In genomic region chr2:177252808-177253531, GRCh38 we compare ENCODE assay signal across 9 cellular contexts. TPM values are rescaled to one million over a fixed set of nuclear protein-coding genes. Genes with fewer than 3 reads are reported as not detected.
DNase-seq lines count a peak whose midpoint lies in the region; ATAC-seq, FAIRE-seq and TF ChIP-seq lines count a peak whose summit lies in the region.
"Had no signal": no experiment of that assay in that cellular context is flagged by ENCODE, and none has a peak within 500 bp of the region (broad histone marks: within the 10 kb centered on the region; RNA-seq: fewer than 3 reads in every experiment).

No MANE protein-coding gene starts in this region.

- peaks cover 64% of the 10 kb centered on the region for H3K4me1 Mint-ChIP-seq in mesothelial cell of epicardium

- WGBS in A549 (ENCODE audit: missing lambda C conversion rate): 81% methylated on average over 5 of the region's 5 CpGs
- WGBS in K562 (ENCODE audit: insufficient coverage, low coverage, missing lambda C conversion rate): 65% methylated on average over 5 of the region's 5 CpGs
- WGBS in pancreas, 2 donors: 79 to 83% methylated on average over 5 of the region's 5 CpGs

- H3K36me3 ChIP-seq in K562 (ENCODE audit: control insufficient read depth, insufficient read depth, low read length) (peaks cover 68% of the 10 kb centered on the region), pancreas (no peaks in the 10 kb centered on the region)

- peak overlapping the region; percentile 84 for H3K4me2 ChIP-seq in A549
- peak overlapping the region; percentile 79; the same call in 1 of the 2 replicates for H3K4me2 ChIP-seq in K562 (ENCODE audit: insufficient read depth, low read length)

- intact Hi-C loops in K562 (cut with micrococcal nuclease): no loop called here
- intact Hi-C loops in pancreas (cut with DNase I): no loop called here

- peaks cover under 1% of the 10 kb centered on the region for H3K9me3 Mint-ChIP-seq in mesothelial cell of epicardium

- DNase-seq in A549 (ENCODE audit: low read depth in 1 of 2, low spot score in 1 of 2) (no peak), K562 (ENCODE audit: extremely low read depth in 1 of 4, low spot score in 3 of 4) (no peak), mesothelial cell of epicardium (ENCODE audit: low spot score in 2 of 2, unreplicated experiment in 2 of 2) (no peak), dedifferentiated amniotic fluid mesenchymal stem cell (ENCODE audit: extremely low spot score) (no peak), midbrain (lab: John Stamatoyannopoulos, UW) (no peak), pancreas (no peak)
- no peak for DNase-seq in stimulated activated CD4-positive, alpha-beta T cell treated with anti-CD3 and anti-CD28 coated beads, Interleukin-2, amount 100 ng/mL, for 24 hours
- DNase-seq: NCI-H526 treated with DMSO at 0.1 percent for 48 hours had no signal

- H3K79me2 ChIP-seq in K562 (ENCODE audit: control insufficient read depth, insufficient read depth, low read length): peaks cover 100% of the 10 kb centered on the region

- no peak for TF ChIP-seq EP300 in A549 (IDR thresholded peaks at IDR 0.05)
- no peak for TF ChIP-seq EP300 in Ishikawa (IDR thresholded peaks at IDR 0.05; ENCODE audit: borderline replicate concordance)
- TF ChIP-seq EP300 in K562 (IDR thresholded peaks at IDR 0.05; ENCODE audit: low read length): no peak

- no peaks in the 10 kb centered on the region for H3K27me3 ChIP-seq in K562 (ENCODE audit: control insufficient read depth in 2 of 2, insufficient read depth in 2 of 2, low read length in 2 of 2)
- no peaks in the 10 kb centered on the region for H3K27me3 ChIP-seq in pancreas

- no peak for TF ChIP-seq CTCF in A549 (IDR thresholded peaks at IDR 0.05)
- TF ChIP-seq CTCF in K562 (IDR thresholded peaks at IDR 0.05 in 2 of 3, conservative IDR thresholded peaks at IDR 0.05 in 1 of 3; ENCODE audit: insufficient read depth in 2 of 3, low read depth in 1 of 3, low read length in 3 of 3): no peak
- no peak for TF ChIP-seq CTCF in mesothelial cell of epicardium (IDR thresholded peaks at IDR 0.05; ENCODE audit: unreplicated experiment)
- TF ChIP-seq CTCF in pancreas (IDR thresholded peaks at IDR 0.05): no peak

- H3K4me1 ChIP-seq in A549: peaks cover 95% of the 10 kb centered on the region
- H3K4me1 ChIP-seq in K562 (replicated peaks in 1 of 2; ENCODE audit: control insufficient read depth in 2 of 2, insufficient read depth in 2 of 2, low read length in 2 of 2): peaks cover 35 to 83% of the 10 kb centered on the region in 2 experiments
- peaks cover 29 to 68% (median 49%) of the 10 kb centered on the region in 3 donors for H3K4me1 ChIP-seq in pancreas

- in situ Hi-C loops in K562 (cut with MboI): no loop called here

- no peak for ATAC-seq in A549
- no peak for ATAC-seq in K562
- no peak for ATAC-seq in pancreas

- FAIRE-seq in A549 (lab: Jason Lieb, UNC) (no peak), K562 (lab: Jason Lieb, UNC) (no peak), pancreas (lab: Jason Lieb, UNC) (no peak)

- H3K9me1 ChIP-seq in K562 (ENCODE audit: control insufficient read depth, insufficient read depth, low read length): peaks cover 19% of the 10 kb centered on the region

- H3K4me3 Mint-ChIP-seq in mesothelial cell of epicardium: no peak overlapping the region

- peak overlapping the region; percentile 70 for H3K27ac Mint-ChIP-seq in mesothelial cell of epicardium

- H3K36me3 Mint-ChIP-seq in mesothelial cell of epicardium: peaks cover 21% of the 10 kb centered on the region

- BruUV-seq in K562 (replicated peaks; lab: Mats Ljungman, UMichigan): no TSS peak

- H3K27ac ChIP-seq in A549 (peak overlapping the region; percentile 81), K562 (ENCODE audit: extremely low read depth, low read depth, low read length) (peak overlapping the region; percentile 67), pancreas (peak overlapping the region in 2 of 4 donors; percentile 54 to 62)

- peak overlapping the region; percentile 29 to 47; a peak in 3 of 4 replicates for H3K9ac ChIP-seq in K562 (ENCODE audit: insufficient read depth in 1 of 2, low read depth in 2 of 2, low read length in 2 of 2)

- H2AFZ ChIP-seq in K562 (ENCODE audit: low read depth, low read length): no peak overlapping the region

- TF ChIP-seq POLR2A in A549 (IDR thresholded peaks at IDR 0.05; ENCODE audit: low read length) (no peak), K562 (conservative IDR thresholded peaks at IDR 0.05) (no peak)

- TF ChIP-seq RAD21 in A549 (conservative IDR thresholded peaks at IDR 0.05 in 1 of 2, IDR thresholded peaks at IDR 0.05 in 1 of 2) (no peak), Ishikawa (IDR thresholded peaks at IDR 0.05; ENCODE audit: low read depth) (no peak), K562 (CRISPR knock-in tag; conservative IDR thresholded peaks at IDR 0.05 in 1 of 2, IDR thresholded peaks at IDR 0.05 in 1 of 2) (no peak)

- no peaks in the 10 kb centered on the region for H3K27me3 Mint-ChIP-seq in mesothelial cell of epicardium (ENCODE audit: low read depth)

- CTCF ChIA-PET in A549 (lab: Yijun Ruan, JAX) (interaction anchor here (1.0 to 4.6 kb wide), 6 partner anchors 11 to 88 kb away, joined by 3 to 50 read pairs (median 10); partner anchors contain the start of gene NFE2L2), K562 (lab: Yijun Ruan, JAX; ENCODE audit: low intra/inter-chr PET ratio) (interaction anchor here (0.6 kb wide), 1 partner anchor 160 kb away, joined by 3 read pairs; no protein-coding TSS in a partner anchor)

- H4K20me1 ChIP-seq in K562 (replicated peaks; ENCODE audit: control insufficient read depth, insufficient read depth, low read length): peaks cover 61% of the 10 kb centered on the region

- POLR2A ChIA-PET in A549 (lab: Yijun Ruan, JAX) (interaction anchor here (1.3 to 2.0 kb wide), 3 partner anchors 8 to 41 kb away, joined by 4 to 8 read pairs (median 6); partner anchors contain the start of gene HNRNPA3), K562 (lab: Yijun Ruan, JAX) (interaction anchor here (1.0 to 10.9 kb wide), 6 partner anchors 11 to 127 kb away, joined by 3 to 199 read pairs (median 4); partner anchors contain the start of genes HNRNPA3 and NFE2L2)

- H3K9me3 ChIP-seq in A549 (peaks cover 3% of the 10 kb centered on the region; the same call in 1 of the 3 replicates), K562 (replicated peaks; ENCODE audit: control insufficient read depth, insufficient read depth, low read depth, low read length) (peaks cover 4% of the 10 kb centered on the region), pancreas (no peaks in the 10 kb centered on the region)

- H3K4me3 ChIP-seq in A549 (no peak overlapping the region; the same call in 2 of the 3 replicates), K562 (no peak overlapping the region), pancreas (no peak overlapping the region)

RNA-seq across cellular contexts. Expression of gene NFE2L2, which starts 11.6 kb away (rescaled TPM):
- polyA plus RNA-seq in A549 (2011; rRNA removed) (146 and 162 TPM in 2 replicates), A549 (2017; fragmentation: RNase III; extraction: RNeasy Plus Mini Kit Qiagen cat#74134 plus additional on column Dnase treatment) (61.0 to 65.8 TPM (median 62.0 TPM) in 3 replicates), K562 (2011; rRNA removed) (93.2 and 120 TPM in 2 replicates), K562 (2014; fragmentation: Illumina TruSeq; extraction: Trizol) (91.0 and 100 TPM in 2 replicates), K562 (2014; fragmentation: Nextera tagmentation; extraction: Ambion mirVana) (10 to 100 TPM; 29.3 to 34.8 TPM), K562 (2014; rRNA removed) (54.9 and 56.3 TPM in 2 replicates), pancreas (10 to 100 TPM; 22.5 to 33.4 TPM)
- polyA plus RNA-seq in A549 (2012; cell fraction: cytosol; rRNA removed): 39.8 and 49.5 TPM in 2 replicates
- 31.1 and 38.8 TPM in 2 replicates for polyA plus RNA-seq in A549 (2012; cell fraction: nucleus; rRNA removed)
- 168 and 177 TPM in 2 replicates for polyA minus RNA-seq in A549 (2011; rRNA and poly(A)+ RNA removed)
- 61.8 and 169 TPM in 2 replicates for total RNA-seq in K562 (2011; cell fraction: chromatin; rRNA removed; ENCODE audit: low replicate concordance)
- 36.7 and 42.6 TPM in 2 replicates for total RNA-seq in K562 (2011; cell fraction: nucleolus; rRNA removed)
- total RNA-seq in K562 (2011; cell fraction: nucleoplasm; rRNA removed): 59.8 and 96.6 TPM in 2 replicates
- total RNA-seq in K562 (2014; rRNA removed) (33.2 and 46.0 TPM in 2 replicates), K562 (2014; rRNA removed; fragmentation: Illumina TruSeq; extraction: Trizol) (59.3 and 72.0 TPM in 2 replicates), K562 (2015; rRNA removed; fragmentation: Illumina TruSeq; extraction: Trizol) (62.5 and 67.8 TPM in 2 replicates), K562 (2021) (60.8 and 64.8 TPM in 2 replicates), mesothelial cell of epicardium (93.1 to 93.9 TPM (median 93.3 TPM) in 3 replicates), pancreas (10 to 100 TPM; 20.8 to 48.4 (median 31.4) TPM)
- 58.4 and 68.0 TPM in 2 replicates for polyA plus RNA-seq in K562 (2011; cell fraction: cytosol; rRNA removed)
- polyA plus RNA-seq in K562 (2011; cell fraction: nucleus; rRNA removed): 62.5 and 70.2 TPM in 2 replicates
- polyA plus RNA-seq in K562 (2012): 42.7 and 78.6 TPM in 2 replicates
- polyA minus RNA-seq in K562 (2011; rRNA and poly(A)+ RNA removed): 108 and 150 TPM in 2 replicates
- polyA minus RNA-seq in K562 (2011; cell fraction: cytosol; rRNA and poly(A)+ RNA removed): 40.0 and 70.1 TPM in 2 replicates
- polyA minus RNA-seq in K562 (2011; cell fraction: nucleus; rRNA and poly(A)+ RNA removed): 52.2 and 71.1 TPM in 2 replicates

RNA-seq across cellular contexts. Expression of gene HNRNPA3, which starts 40.4 kb away (rescaled TPM):
- polyA plus RNA-seq in A549 (2011; rRNA removed): 250 and 357 TPM in 2 replicates
- 101 and 131 TPM in 2 replicates for polyA plus RNA-seq in A549 (2012; cell fraction: cytosol; rRNA removed)
- polyA plus RNA-seq in A549 (2012; cell fraction: nucleus; rRNA removed): 27.7 and 52.1 TPM in 2 replicates
- polyA plus RNA-seq in A549 (2017; fragmentation: RNase III; extraction: RNeasy Plus Mini Kit Qiagen cat#74134 plus additional on column Dnase treatment): 714 to 805 TPM (median 755 TPM) in 3 replicates
- polyA minus RNA-seq in A549 (2011; rRNA and poly(A)+ RNA removed): 32.7 and 35.5 TPM in 2 replicates
- total RNA-seq in K562 (2011; cell fraction: chromatin; rRNA removed; ENCODE audit: low replicate concordance): 113 and 428 TPM in 2 replicates
- 48.9 and 75.0 TPM in 2 replicates for total RNA-seq in K562 (2011; cell fraction: nucleolus; rRNA removed)
- 198 and 354 TPM in 2 replicates for total RNA-seq in K562 (2011; cell fraction: nucleoplasm; rRNA removed)
- total RNA-seq in K562 (2014; rRNA removed): 72.8 and 79.5 TPM in 2 replicates
- 130 and 151 TPM in 2 replicates for total RNA-seq in K562 (2014; rRNA removed; fragmentation: Illumina TruSeq; extraction: Trizol)
- total RNA-seq in K562 (2015; rRNA removed; fragmentation: Illumina TruSeq; extraction: Trizol): 112 and 114 TPM in 2 replicates
- 249 and 272 TPM in 2 replicates for total RNA-seq in K562 (2021)
- polyA plus RNA-seq in K562 (2011; rRNA removed): 150 and 215 TPM in 2 replicates
- polyA plus RNA-seq in K562 (2011; cell fraction: cytosol; rRNA removed): 28.0 and 59.6 TPM in 2 replicates
- 96.2 and 150 TPM in 2 replicates for polyA plus RNA-seq in K562 (2011; cell fraction: nucleus; rRNA removed)
- polyA plus RNA-seq in K562 (2012): 364 and 720 TPM in 2 replicates
- 356 and 381 TPM in 2 replicates for polyA plus RNA-seq in K562 (2014; fragmentation: Illumina TruSeq; extraction: Trizol)
- polyA plus RNA-seq in K562 (2014; fragmentation: Nextera tagmentation; extraction: Ambion mirVana): 100 to 1,000 TPM; 108 to 192 TPM
- polyA plus RNA-seq in K562 (2014; rRNA removed): 381 and 428 TPM in 2 replicates
- polyA minus RNA-seq in K562 (2011; rRNA and poly(A)+ RNA removed): 97.6 and 107 TPM in 2 replicates
- polyA minus RNA-seq in K562 (2011; cell fraction: cytosol; rRNA and poly(A)+ RNA removed): 69.7 and 76.8 TPM in 2 replicates
- polyA minus RNA-seq in K562 (2011; cell fraction: nucleus; rRNA and poly(A)+ RNA removed): 57.9 and 104 TPM in 2 replicates
- total RNA-seq in mesothelial cell of epicardium: 264 to 274 TPM (median 269 TPM) in 3 replicates
- 10 to 100 TPM; 30.3 to 79.1 (median 65.3) TPM for total RNA-seq in pancreas
- 10 to 100 TPM; 87.9 to 96.8 TPM for polyA plus RNA-seq in pancreas

Comparison
In these comparisons a context has a peak if more than half of its experiments do, and no peak if none do; other contexts are left out.
1. Of the 35 proteins assayed by ChIP-seq in both K562 and A549: peak only in K562: MAFK; only in A549: none; in both: CEBPB; in neither: 32; mixed calls (peak in some experiments, not most) for 1.